ENCODE assay signal across 9 cellular contexts in genomic region chr6:150403458-150404245, GRCh38. TPM values are rescaled to one million over a fixed set of nuclear protein-coding genes. Genes with fewer than 3 reads are reported as not detected.
DNase-seq lines count a peak whose midpoint lies in the region; TF ChIP-seq lines count a peak whose summit lies in the region.
"Had no signal": no experiment of that assay in that cellular context is flagged by ENCODE, and none has a peak within 500 bp of the region (broad histone marks: within the 10 kb centered on the region; RNA-seq: fewer than 3 reads in every experiment).

No MANE protein-coding gene starts in this region.

- POLR2A ChIA-PET in HEK293 (lab: Yijun Ruan, JAX) = interaction anchor here (1.5 kb wide), 1 partner anchor 440 kb away, joined by 4 read pairs; the partner anchor contains the start of gene ULBP1
- POLR2A ChIA-PET in PC-9 (lab: Charles Lee; ENCODE audit: unreplicated experiment) = no interaction called here

- no peak overlapping the region for H3K4me3 ChIP-seq in HEK293 (ENCODE audit: low read depth, low read length)
- H3K4me3 ChIP-seq in PC-9 = no peak overlapping the region
- H3K4me3 ChIP-seq in fibroblast of the aortic adventitia (ENCODE audit: low read depth, low read length) = no peak overlapping the region
- H3K4me3 ChIP-seq in H7 (ENCODE audit: insufficient read depth, low read depth, low read length) = no peak overlapping the region

- H3K36me3 ChIP-seq in HEK293 (ENCODE audit: control insufficient read depth in 2 of 2, insufficient read depth in 1 of 2, low read length in 2 of 2) (no peaks in the 10 kb centered on the region), PC-9 (ENCODE audit: low read depth) (no peaks in the 10 kb centered on the region), H7 (replicated peaks; ENCODE audit: control insufficient read depth, insufficient read depth, low read length) (no peaks in the 10 kb centered on the region)

- H3K27ac ChIP-seq in HEK293 (ENCODE audit: extremely low read depth, low read depth, low read length) = peak overlapping the region; percentile 44
- H3K27ac ChIP-seq in PC-9 = peak overlapping the region; percentile 27; the same call in 1 of the 2 replicates

- H3K4me1 ChIP-seq in HEK293 (ENCODE audit: control insufficient read depth, insufficient read depth, low read length) = peaks cover 13% of the 10 kb centered on the region
- H3K4me1 ChIP-seq in PC-9 (replicated peaks; ENCODE audit: insufficient read depth) = peaks cover 27% of the 10 kb centered on the region

- peak; percentile 36 to 82 for DNase-seq in PC-9
- DNase-seq in fibroblast of the aortic adventitia (ENCODE audit: low read depth) = peak; percentile 96
- DNase-seq in renal cortical epithelial cell (ENCODE audit: low read depth) = peak; percentile 96
- DNase-seq in NCI-H2029 (lab: John Stamatoyannopoulos, UW) = no peak
- no peak for DNase-seq in C1 segment of cervical spinal cord (lab: John Stamatoyannopoulos, UW)
- DNase-seq in H7 = no peak
- DNase-seq in stimulated activated naive CD4-positive, alpha-beta T cell treated with Interleukin-2 at 50 U/mL for 16 hours (lab: John Stamatoyannopoulos, UW) = no peak

- TF ChIP-seq CTCF in HEK293 (tag by site-specific recombination; IDR thresholded peaks at IDR 0.05) (no peak), PC-9 (conservative IDR thresholded peaks at IDR 0.05) (no peak), fibroblast of the aortic adventitia (IDR thresholded peaks at IDR 0.05; ENCODE audit: insufficient read depth, low read length) (no peak)

- H3K27me3 ChIP-seq in PC-9 (ENCODE audit: insufficient read depth, low read depth) (no peaks in the 10 kb centered on the region), H7 (ENCODE audit: control insufficient read depth, insufficient read depth, low read length) (no peaks in the 10 kb centered on the region)

- no peaks in the 10 kb centered on the region for H3K9me2 ChIP-seq in PC-9 (ENCODE audit: insufficient read depth)

- no peak overlapping the region for H2AFZ ChIP-seq in PC-9

- CTCF ChIA-PET in HEK293 (lab: Yijun Ruan, JAX) = interaction anchor here (0.6 to 3.1 kb wide), 9 partner anchors 9 to 1894 kb away, joined by 3 to 20 read pairs (median 3); no protein-coding TSS in a partner anchor
- CTCF ChIA-PET in PC-9 (lab: Charles Lee) = no interaction called here

- BruUV-seq in PC-9 (replicated peaks; lab: Mats Ljungman, UMichigan) = no TSS peak

- H4K20me1 ChIP-seq in PC-9 (ENCODE audit: insufficient read depth) = no peaks in the 10 kb centered on the region

- H3K9me3 ChIP-seq in HEK293 (ENCODE audit: control insufficient read depth, insufficient read depth, low read depth, low read length) (peaks cover 4% of the 10 kb centered on the region; the same call in 1 of the 2 replicates), PC-9 (ENCODE audit: insufficient read depth, low read depth) (0 out of 2 replicates have a peak, but pooled peaks cover 3% of the 10 kb centered on the region)

- intact Hi-C loops in PC-9 (cut with micrococcal nuclease; ENCODE audit: unreplicated experiment) = no loop called here

- H3K4me2 ChIP-seq in PC-9 = 0 out of 2 replicates have a peak overlapping the region, but pooled peaks have one; percentile 35

- H3F3A ChIP-seq in PC-9 (ENCODE audit: insufficient read depth, low read depth) = peaks cover 6% of the 10 kb centered on the region

- no peaks in the 10 kb centered on the region for H3K79me2 ChIP-seq in PC-9 (ENCODE audit: low read depth)

TF ChIP-seq in HEK293, 187 proteins besides CTCF, POLR2A, EP300 and RAD21 (continues in another document):
- TF ChIP-seq WT1 (tag by site-specific recombination; IDR thresholded peaks at IDR 0.05) (peak; percentile 90), ZNF366 (tag by site-specific recombination; conservative IDR thresholded peaks at IDR 0.05) (peak; percentile 88), ZNF670 (tag by site-specific recombination; IDR thresholded peaks at IDR 0.05; ENCODE audit: low read depth) (no peak), KLF10 (tag by site-specific recombination; IDR thresholded peaks at IDR 0.05) (peak; percentile 96), ZXDB (tag by site-specific recombination; IDR thresholded peaks at IDR 0.05) (peak; percentile 98), ZNF501 (tag by site-specific recombination; IDR thresholded peaks at IDR 0.05) (peak; percentile 58; the same call in 1 of the 2 replicates), GFI1B (tag by site-specific recombination; IDR thresholded peaks at IDR 0.05) (peak; percentile 80), ZNF623 (tag by site-specific recombination; IDR thresholded peaks at IDR 0.05) (no peak), ZNF24 (tag by site-specific recombination; IDR thresholded peaks at IDR 0.05) (peak; percentile 95; the same call in 1 of the 2 replicates), ZNF350 (tag by site-specific recombination; IDR thresholded peaks at IDR 0.05) (peak; percentile 60; the same call in 1 of the 2 replicates), ZNF324 (tag by site-specific recombination; IDR thresholded peaks at IDR 0.05) (peak; percentile 65; the same call in 1 of the 2 replicates), ZSCAN30 (tag by site-specific recombination; IDR thresholded peaks at IDR 0.05) (peak; percentile 84; the same call in 1 of the 2 replicates), SCRT1 (tag by site-specific recombination; IDR thresholded peaks at IDR 0.05; ENCODE audit: borderline replicate concordance) (no peak), ZNF341 (tag by site-specific recombination; IDR thresholded peaks at IDR 0.05; ENCODE audit: low read depth) (peak; percentile 92), ZNF600 (tag by site-specific recombination; IDR thresholded peaks at IDR 0.05) (peak; percentile 96), HOXD13 (CRISPR knock-in tag; IDR thresholded peaks at IDR 0.05; ENCODE audit: borderline replicate concordance) (peak; percentile 95; the same call in 1 of the 2 replicates), ZNF423 (tag by site-specific recombination; IDR thresholded peaks at IDR 0.05) (peak; percentile 33; the same call in 1 of the 2 replicates), ZEB2 (tag by site-specific recombination; IDR thresholded peaks at IDR 0.05) (peak; percentile 98)
- TF ChIP-seq, protein P1, sequence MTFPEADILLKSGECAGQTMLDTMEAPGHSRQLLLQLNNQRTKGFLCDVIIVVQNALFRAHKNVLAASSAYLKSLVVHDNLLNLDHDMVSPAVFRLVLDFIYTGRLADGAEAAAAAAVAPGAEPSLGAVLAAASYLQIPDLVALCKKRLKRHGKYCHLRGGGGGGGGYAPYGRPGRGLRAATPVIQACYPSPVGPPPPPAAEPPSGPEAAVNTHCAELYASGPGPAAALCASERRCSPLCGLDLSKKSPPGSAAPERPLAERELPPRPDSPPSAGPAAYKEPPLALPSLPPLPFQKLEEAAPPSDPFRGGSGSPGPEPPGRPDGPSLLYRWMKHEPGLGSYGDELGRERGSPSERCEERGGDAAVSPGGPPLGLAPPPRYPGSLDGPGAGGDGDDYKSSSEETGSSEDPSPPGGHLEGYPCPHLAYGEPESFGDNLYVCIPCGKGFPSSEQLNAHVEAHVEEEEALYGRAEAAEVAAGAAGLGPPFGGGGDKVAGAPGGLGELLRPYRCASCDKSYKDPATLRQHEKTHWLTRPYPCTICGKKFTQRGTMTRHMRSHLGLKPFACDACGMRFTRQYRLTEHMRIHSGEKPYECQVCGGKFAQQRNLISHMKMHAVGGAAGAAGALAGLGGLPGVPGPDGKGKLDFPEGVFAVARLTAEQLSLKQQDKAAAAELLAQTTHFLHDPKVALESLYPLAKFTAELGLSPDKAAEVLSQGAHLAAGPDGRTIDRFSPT (tag by site-specific recombination; IDR thresholded peaks at IDR 0.05) = no peak
- TF ChIP-seq, protein P2, sequence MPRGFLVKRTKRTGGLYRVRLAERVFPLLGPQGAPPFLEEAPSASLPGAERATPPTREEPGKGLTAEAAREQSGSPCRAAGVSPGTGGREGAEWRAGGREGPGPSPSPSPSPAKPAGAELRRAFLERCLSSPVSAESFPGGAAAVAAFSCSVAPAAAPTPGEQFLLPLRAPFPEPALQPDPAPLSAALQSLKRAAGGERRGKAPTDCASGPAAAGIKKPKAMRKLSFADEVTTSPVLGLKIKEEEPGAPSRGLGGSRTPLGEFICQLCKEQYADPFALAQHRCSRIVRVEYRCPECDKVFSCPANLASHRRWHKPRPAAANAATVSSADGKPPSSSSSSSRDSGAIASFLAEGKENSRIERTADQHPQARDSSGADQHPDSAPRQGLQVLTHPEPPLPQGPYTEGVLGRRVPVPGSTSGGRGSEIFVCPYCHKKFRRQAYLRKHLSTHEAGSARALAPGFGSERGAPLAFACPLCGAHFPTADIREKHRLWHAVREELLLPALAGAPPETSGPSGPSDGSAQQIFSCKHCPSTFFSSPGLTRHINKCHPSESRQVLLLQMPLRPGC (tag by site-specific recombination; IDR thresholded peaks at IDR 0.05) = peak; percentile 98
- TF ChIP-seq, protein P3, sequence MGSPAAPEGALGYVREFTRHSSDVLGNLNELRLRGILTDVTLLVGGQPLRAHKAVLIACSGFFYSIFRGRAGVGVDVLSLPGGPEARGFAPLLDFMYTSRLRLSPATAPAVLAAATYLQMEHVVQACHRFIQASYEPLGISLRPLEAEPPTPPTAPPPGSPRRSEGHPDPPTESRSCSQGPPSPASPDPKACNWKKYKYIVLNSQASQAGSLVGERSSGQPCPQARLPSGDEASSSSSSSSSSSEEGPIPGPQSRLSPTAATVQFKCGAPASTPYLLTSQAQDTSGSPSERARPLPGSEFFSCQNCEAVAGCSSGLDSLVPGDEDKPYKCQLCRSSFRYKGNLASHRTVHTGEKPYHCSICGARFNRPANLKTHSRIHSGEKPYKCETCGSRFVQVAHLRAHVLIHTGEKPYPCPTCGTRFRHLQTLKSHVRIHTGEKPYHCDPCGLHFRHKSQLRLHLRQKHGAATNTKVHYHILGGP (tag by site-specific recombination; IDR thresholded peaks at IDR 0.05) = peak; percentile 99

RNA-seq across cellular contexts. Expression of gene IYD, which starts 34.8 kb away (rescaled TPM):
- not detected in 2 replicates for total RNA-seq in PC-9 (2021)
- under 0.01 TPM in 1 of 2 replicates, not detected in the other for total RNA-seq in fibroblast of the aortic adventitia (ENCODE audit: low replicate concordance)
- under 0.01 and 0.30 TPM in 2 replicates for total RNA-seq in renal cortical epithelial cell
- not detected in 2 replicates for total RNA-seq in H7 (2014; rRNA removed; shearing (Covaris generic))
- total RNA-seq: mononuclear cell had no signal

Comparison
In these comparisons a context has a peak if more than half of its experiments do, and no peak if none do; other contexts are left out.
1. DNase-seq: peak in PC-9 (2 of 2), fibroblast of the aortic adventitia (single experiment) and renal cortical epithelial cell (single experiment); none in NCI-H2029 (single experiment), C1 segment of cervical spinal cord (0 of 14), H7 (single experiment) and stimulated activated naive CD4-positive, alpha-beta T cell treated with Interleukin-2 at 50 U/mL for 16 hours (single experiment).